ENCODE assay signal across 19 cellular contexts in genomic region chr22:44642096-44642644, GRCh38. TPM values are rescaled to one million over a fixed set of nuclear protein-coding genes. Genes with fewer than 3 reads are reported as not detected.
DNase-seq lines count a peak whose midpoint lies in the region; ATAC-seq, FAIRE-seq and TF ChIP-seq lines count a peak whose summit lies in the region.
"Had no signal": no experiment of that assay in that cellular context is flagged by ENCODE, and none has a peak within 500 bp of the region (broad histone marks: within the 10 kb centered on the region; RNA-seq: fewer than 3 reads in every experiment).

No MANE protein-coding gene starts in this region.

- TF ChIP-seq EP300 in HepG2 (IDR thresholded peaks at IDR 0.05; ENCODE audit: low read depth in 2 of 2, low read length in 2 of 2) (no peak), HepG2 (CRISPR knock-in tag; IDR thresholded peaks at IDR 0.05; ENCODE audit: borderline replicate concordance) (no peak)

- peaks cover 0 to 6% of the 10 kb centered on the region in 2 experiments; a peak in 1 of 5 replicates for H3K27me3 ChIP-seq in HepG2 (ENCODE audit: control insufficient read depth in 1 of 2, insufficient read depth in 2 of 2, low read length in 2 of 2)
- H3K27me3 ChIP-seq: BE2C had no signal

- H2AFZ ChIP-seq in HepG2 (ENCODE audit: low read length): no peak overlapping the region
- H2AFZ ChIP-seq: GM23338 had no signal

- H3K79me2 ChIP-seq in HepG2 (ENCODE audit: insufficient read depth, low read length): no peaks in the 10 kb centered on the region

- H3K27ac ChIP-seq in HepG2 (ENCODE audit: extremely low read length, insufficient read depth, low read length): no peak overlapping the region
- H3K27ac ChIP-seq: A549, C4-2B had no signal

- intact Hi-C loops in HepG2 (cut with micrococcal nuclease; ENCODE audit: unreplicated experiment): no loop called here

- in situ Hi-C loops in HepG2 (cut with HindIII; ENCODE audit: extremely low pct_ligation_motif_present, low pct_unique_long_range_greater_than_20kb): loop anchor here (25.0 kb wide), 1 partner anchor 755 kb away; the partner anchor contains the start of gene PNPLA5

- ATAC-seq in HepG2 (no peak), HG02678 (IDR thresholded peaks at IDR 0.05; ENCODE audit: unreplicated experiment) (no peak), HG03135 (IDR thresholded peaks at IDR 0.05; ENCODE audit: unreplicated experiment) (no peak)
- ATAC-seq: A549, GM23338 had no signal

- no peak for FAIRE-seq in HepG2 (lab: Jason Lieb, UNC)
- FAIRE-seq: A549, D721Med, G401.6, GM12891 had no signal

- peaks cover 24% of the 10 kb centered on the region for H3K4me1 ChIP-seq in HepG2 (ENCODE audit: insufficient read depth, low read length)
- H3K4me1 ChIP-seq: A549, BE2C had no signal

- H3K4me2 ChIP-seq in HepG2 (ENCODE audit: low read depth, low read length): no peak overlapping the region
- H3K4me2 ChIP-seq: A549, GM23338 had no signal

- POLR2A ChIA-PET in HepG2 (lab: Yijun Ruan, JAX): no interaction called here

- H4K20me1 ChIP-seq in HepG2 (ENCODE audit: insufficient read depth, low read length): no peaks in the 10 kb centered on the region

- TF ChIP-seq CTCF in HepG2 (CRISPR knock-in tag; IDR thresholded peaks at IDR 0.05) (no peak), retinal pigment epithelial cell (conservative IDR thresholded peaks at IDR 0.05; ENCODE audit: low read depth, low read length) (no peak)

- CTCF ChIA-PET in HepG2 (lab: Yijun Ruan, JAX; ENCODE audit: low intra/inter-chr PET ratio, low total read pairs): no interaction called here

- TF ChIP-seq RAD21 in HepG2 (CRISPR knock-in tag; IDR thresholded peaks at IDR 0.05): no peak

- H3K9me3 ChIP-seq in HepG2 (ENCODE audit: low read length): no peaks in the 10 kb centered on the region
- H3K9me3 ChIP-seq: A549, BE2C had no signal

- H3K4me3 ChIP-seq in HepG2 (replicated peaks in 1 of 3; ENCODE audit: insufficient read depth in 1 of 3, low read depth in 2 of 3, low read length in 3 of 3) (no peak overlapping the region), retinal pigment epithelial cell (ENCODE audit: low read length) (no peak overlapping the region)
- H3K4me3 ChIP-seq: A549, GM23338 had no signal

- DNase-seq in NCI-H524 (lab: John Stamatoyannopoulos, UW): peak; percentile 85 to 87
- DNase-seq in NCI-H82 (lab: John Stamatoyannopoulos, UW): peak; percentile 67
- DNase-seq in HepG2 (ENCODE audit: low spot score): no peak
- DNase-seq in retinal pigment epithelial cell (ENCODE audit: low read depth): peak; percentile 85
- no peak for DNase-seq in NCI-H2029 (lab: John Stamatoyannopoulos, UW)
- DNase-seq: BE2C; CD4-positive, alpha-beta memory T cell; DMS153; DMS79 treated with DMSO at 0.1 percent for 48 hours; EL; H7 had no signal

- BruUV-seq in HepG2 (replicated peaks; lab: Mats Ljungman, UMichigan): no TSS peak

- no peak overlapping the region for H3K9ac ChIP-seq in HepG2 (ENCODE audit: insufficient read depth, low read depth, low read length)

- H3K36me3 ChIP-seq in HepG2 (replicated peaks in 1 of 2; ENCODE audit: control insufficient read depth in 1 of 2, insufficient read depth in 2 of 2, low read length in 2 of 2): no peaks in the 10 kb centered on the region
- H3K36me3 ChIP-seq: BE2C had no signal

- no peak for TF ChIP-seq POLR2A in HepG2 (IDR thresholded peaks at IDR 0.05; ENCODE audit: insufficient read depth in 1 of 2, low read depth in 2 of 2, low read length in 2 of 2)

- WGBS in HepG2 (ENCODE audit: low lambda C conversion rate): 91% methylated on average over 10 of the region's 10 CpGs

TF ChIP-seq in HepG2, 621 proteins besides CTCF, POLR2A, EP300 and RAD21:
- TF ChIP-seq ZNF629 (CRISPR knock-in tag; conservative IDR thresholded peaks at IDR 0.05) (0 out of 2 replicates have a peak, but pooled peaks have one; percentile 18), ZFP41 (CRISPR knock-in tag; IDR thresholded peaks at IDR 0.05; ENCODE audit: borderline replicate concordance) (no peak)

RNA-seq across cellular contexts. Expression of gene PRR5, which starts 59.8 kb away (rescaled TPM):
- total RNA-seq in HepG2 (2016; rRNA removed; fragmentation: Illumina TruSeq; extraction: Trizol): 19.4 and 27.5 TPM in 2 replicates
- total RNA-seq in HepG2 (2016; cell fraction: cytosol; rRNA removed; fragmentation: Illumina TruSeq; extraction: Trizol; ENCODE audit: low read depth): 11.8 and 14.1 TPM in 2 replicates
- 18.0 and 27.8 TPM in 2 replicates for total RNA-seq in HepG2 (2016; cell fraction: insoluble cytoplasmic fraction; rRNA removed; fragmentation: Illumina TruSeq; extraction: Trizol)
- 20.5 and 24.3 TPM in 2 replicates for total RNA-seq in HepG2 (2016; cell fraction: membrane; rRNA removed; fragmentation: Illumina TruSeq; extraction: Trizol)
- 29.0 and 30.8 TPM in 2 replicates for total RNA-seq in HepG2 (2016; cell fraction: nucleus; rRNA removed; fragmentation: Illumina TruSeq; extraction: Trizol)
- 11.6 and 14.2 TPM in 2 replicates for polyA plus RNA-seq in HepG2 (2011; rRNA removed)
- 10.6 and 15.7 TPM in 2 replicates for polyA plus RNA-seq in HepG2 (2011; cell fraction: cytosol; rRNA removed)
- polyA plus RNA-seq in HepG2 (2011; cell fraction: nucleus; rRNA removed): 37.8 and 39.5 TPM in 2 replicates
- polyA plus RNA-seq in HepG2 (2012): 9.0 and 15.0 TPM in 2 replicates
- polyA plus RNA-seq in HepG2 (2016; cell fraction: cytosol; fragmentation: Illumina TruSeq; extraction: Trizol; ENCODE audit: low read depth): 15.7 and 19.9 TPM in 2 replicates
- polyA plus RNA-seq in HepG2 (2016; cell fraction: insoluble cytoplasmic fraction; fragmentation: Illumina TruSeq; extraction: Trizol; ENCODE audit: low read depth): 27.0 and 28.3 TPM in 2 replicates
- 23.3 and 25.4 TPM in 2 replicates for polyA plus RNA-seq in HepG2 (2016; cell fraction: membrane; fragmentation: Illumina TruSeq; extraction: Trizol; ENCODE audit: low read depth)
- polyA plus RNA-seq in HepG2 (2016; cell fraction: nucleus; fragmentation: Illumina TruSeq; extraction: Trizol; ENCODE audit: insufficient read depth, low read depth): 52.2 and 53.0 TPM in 2 replicates
- polyA minus RNA-seq in HepG2 (2011; rRNA and poly(A)+ RNA removed; ENCODE audit: low replicate concordance): 23.9 and 28.6 TPM in 2 replicates
- 6.8 and 9.5 TPM in 2 replicates for polyA minus RNA-seq in HepG2 (2011; cell fraction: cytosol; rRNA and poly(A)+ RNA removed)
- 24.1 and 24.2 TPM in 2 replicates for polyA minus RNA-seq in HepG2 (2011; cell fraction: nucleus; rRNA and poly(A)+ RNA removed)

Comparison
In these comparisons a context has a peak if more than half of its experiments do, and no peak if none do; other contexts are left out.
1. DNase-seq: peak in NCI-H524 (2 of 2), NCI-H82 (single experiment) and retinal pigment epithelial cell (single experiment); none in HepG2 (single experiment) and NCI-H2029 (single experiment).